17 cellular contexts compared by ENCODE assay signal in the genomic region with DNA sequence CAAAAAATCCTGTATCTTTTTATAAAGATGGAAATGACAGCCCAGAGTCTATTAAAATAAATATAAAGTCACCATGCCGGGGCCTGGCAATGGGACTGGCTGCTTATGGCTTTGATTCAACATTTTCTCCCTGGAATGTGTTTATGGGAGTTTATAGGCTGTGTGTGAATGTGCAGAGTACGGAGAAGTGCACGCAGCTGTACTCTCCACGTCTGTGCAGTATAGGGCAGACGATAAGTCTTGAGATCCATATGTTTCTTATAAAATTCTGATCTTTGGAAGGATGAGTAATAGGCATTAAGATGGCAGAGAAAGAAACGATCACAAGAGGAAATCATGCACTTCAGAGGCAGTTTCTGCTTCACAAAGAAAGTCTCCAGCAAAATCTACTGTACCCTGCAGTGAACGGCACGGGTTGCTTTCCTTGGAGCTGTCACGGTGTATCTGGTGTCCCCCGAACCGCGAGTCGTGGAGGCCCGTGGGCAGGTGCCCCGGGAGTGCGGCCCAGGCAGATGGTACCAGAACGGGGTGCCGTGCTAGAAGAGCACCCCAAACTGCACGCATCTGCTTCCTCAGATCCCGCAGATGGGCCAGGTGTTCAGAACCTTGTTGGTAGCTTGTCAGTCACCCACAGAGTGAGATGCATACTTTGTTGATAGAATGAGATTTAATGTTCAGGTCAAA.
"Had no signal": no experiment of that assay in that cellular context is flagged by ENCODE, and none has a peak within 500 bp of the region (broad histone marks: within the 10 kb centered on the region; RNA-seq: fewer than 3 reads in every experiment).

No MANE protein-coding gene starts in this region.

- H3K9me3 ChIP-seq: body of pancreas, ovary, thyroid gland had no signal

- H3K27ac Mint-ChIP-seq: activated CD8-positive, alpha-beta memory T cell treated with anti-CD3 and anti-CD28 coated beads, Interleukin-2, amount 10 ng/mL, durations not matched to agents 7 days and 5 days; activated naive CD4-positive, alpha-beta T cell treated with anti-CD3 and anti-CD28 coated beads, Interleukin-2, amount 50 U/mL, for 24 hours; activated T-cell treated with anti-CD3 and anti-CD28 coated beads, Interleukin-2, amount 50 U/mL, for 24 hours had no signal

- H3K27me3 ChIP-seq: ovary, thyroid gland had no signal

- H3K27me3 Mint-ChIP-seq: activated CD8-positive, alpha-beta memory T cell treated with anti-CD3 and anti-CD28 coated beads, Interleukin-2, amount 10 ng/mL, durations not matched to agents 7 days and 5 days; activated naive CD4-positive, alpha-beta T cell treated with anti-CD3 and anti-CD28 coated beads, Interleukin-2, amount 50 U/mL, for 24 hours; activated T-cell treated with anti-CD3 and anti-CD28 coated beads, Interleukin-2, amount 50 U/mL, for 24 hours; central memory CD8-positive, alpha-beta T cell had no signal

- H3K27ac ChIP-seq: body of pancreas, left lung, ovary, thyroid gland had no signal

- H3K4me3 ChIP-seq: body of pancreas, left lung, ovary, skin epidermis, thyroid gland had no signal

- H3K4me3 Mint-ChIP-seq: activated CD8-positive, alpha-beta memory T cell treated with anti-CD3 and anti-CD28 coated beads, Interleukin-2, amount 10 ng/mL, durations not matched to agents 7 days and 5 days; activated naive CD4-positive, alpha-beta T cell treated with anti-CD3 and anti-CD28 coated beads, Interleukin-2, amount 50 U/mL, for 24 hours; activated T-cell treated with anti-CD3 and anti-CD28 coated beads, Interleukin-2, amount 50 U/mL, for 24 hours; central memory CD8-positive, alpha-beta T cell; neural crest cell had no signal

- H3K36me3 Mint-ChIP-seq: activated CD8-positive, alpha-beta memory T cell treated with anti-CD3 and anti-CD28 coated beads, Interleukin-2, amount 10 ng/mL, durations not matched to agents 7 days and 5 days; activated naive CD4-positive, alpha-beta T cell treated with anti-CD3 and anti-CD28 coated beads, Interleukin-2, amount 50 U/mL, for 24 hours had no signal

- H3K36me3 ChIP-seq: left lung, ovary, thyroid gland had no signal

- H3K4me1 Mint-ChIP-seq: activated CD8-positive, alpha-beta memory T cell treated with anti-CD3 and anti-CD28 coated beads, Interleukin-2, amount 10 ng/mL, durations not matched to agents 7 days and 5 days; activated naive CD4-positive, alpha-beta T cell treated with anti-CD3 and anti-CD28 coated beads, Interleukin-2, amount 50 U/mL, for 24 hours; central memory CD8-positive, alpha-beta T cell had no signal

- DNase-seq: activated CD4-positive, alpha-beta T cell treated with anti-CD3 and anti-CD28 coated beads, Interleukin-2, amount 50 U/mL, for 48 hours; activated CD4-positive, CD25-positive, alpha-beta regulatory T cell treated with anti-CD3 and anti-CD28 coated beads, Interleukin-2, amount 50 U/mL, for 72 hours; activated CD8-positive, alpha-beta memory T cell treated with anti-CD3 and anti-CD28 coated beads, Interleukin-2, amount 10 ng/mL, durations not matched to agents 7 days and 5 days; activated effector memory CD4-positive, alpha-beta T cell treated with Interleukin-2 at 50 U/mL for 16 hours; activated T-cell treated with anti-CD3 and anti-CD28 coated beads, Interleukin-2, amount 50 U/mL, for 24 hours; amniotic stem cell; body of pancreas; cortex of kidney; effector CD8-positive, alpha-beta T cell; mesendoderm; ovary; thyroid gland had no signal

- H3K4me1 ChIP-seq: body of pancreas, left lung, thyroid gland had no signal

- H3K9me3 Mint-ChIP-seq: activated naive CD4-positive, alpha-beta T cell treated with anti-CD3 and anti-CD28 coated beads, Interleukin-2, amount 50 U/mL, for 24 hours; activated T-cell treated with anti-CD3 and anti-CD28 coated beads, Interleukin-2, amount 50 U/mL, for 24 hours; central memory CD8-positive, alpha-beta T cell; neural crest cell had no signal
